Comparison of ENCODE assay signal across 26 cellular contexts in genomic region chr5:154320690-154321089, GRCh38.
DNase-seq lines count a peak whose midpoint lies in the region; ATAC-seq and TF ChIP-seq lines count a peak whose summit lies in the region.
"Had no signal": no experiment of that assay in that cellular context is flagged by ENCODE, and none has a peak within 500 bp of the region (broad histone marks: within the 10 kb centered on the region; RNA-seq: fewer than 3 reads in every experiment).

No MANE protein-coding gene starts in this region.

- H3K4me3 ChIP-seq in right atrium auricular region = no peak overlapping the region
- H3K4me3 ChIP-seq in fibroblast of villous mesenchyme (ENCODE audit: low read depth, low read length) = no peak overlapping the region
- H3K4me3 ChIP-seq: body of pancreas, esophagus muscularis mucosa, K562, thyroid gland had no signal

- peaks cover 39% of the 10 kb centered on the region for H3K4me1 Mint-ChIP-seq in neural crest cell
- H3K4me1 Mint-ChIP-seq: activated naive CD8-positive, alpha-beta T cell treated with anti-CD3 and anti-CD28 coated beads, Interleukin-2, amount 10 ng/mL, durations not matched to agents 7 days and 5 days had no signal

- TF ChIP-seq CTCF in right atrium auricular region (IDR thresholded peaks at IDR 0.05) (no peak), fibroblast of villous mesenchyme (IDR thresholded peaks at IDR 0.05; ENCODE audit: insufficient read depth, low read depth, low read length) (no peak), neural crest cell (conservative IDR thresholded peaks at IDR 0.05) (no peak)

- H3K27ac Mint-ChIP-seq in neural crest cell (ENCODE audit: unreplicated experiment) = peak overlapping the region; percentile 83
- H3K27ac Mint-ChIP-seq: activated CD4-positive, alpha-beta T cell treated with anti-CD3 and anti-CD28 coated beads, Interleukin-2, amount 10 ng/mL, durations not matched to agents 7 days and 5 days; activated naive CD8-positive, alpha-beta T cell treated with anti-CD3 and anti-CD28 coated beads, Interleukin-2, amount 10 ng/mL, durations not matched to agents 7 days and 5 days; CD8-positive, alpha-beta T cell; endodermal cell; HFFc6; stimulated activated naive CD8-positive, alpha-beta T cell treated with anti-CD3 and anti-CD28 coated beads, Interleukin-15, Interleukin-2, amounts not matched to agents 100 ng/mL and 50 ng/mL, for 24 hours had no signal

- peak; percentile 94 for ATAC-seq in Right ventricle myocardium inferior
- ATAC-seq in GM19397 (IDR thresholded peaks at IDR 0.05; ENCODE audit: unreplicated experiment) = no peak
- ATAC-seq: body of pancreas; CD8-positive, alpha-beta T cell; K562; left colon had no signal

- H3K9me3 Mint-ChIP-seq in neural crest cell = no peaks in the 10 kb centered on the region
- H3K9me3 Mint-ChIP-seq: activated CD4-positive, alpha-beta T cell treated with anti-CD3 and anti-CD28 coated beads, Interleukin-2, amount 10 ng/mL, durations not matched to agents 7 days and 5 days; activated naive CD8-positive, alpha-beta T cell treated with anti-CD3 and anti-CD28 coated beads, Interleukin-2, amount 10 ng/mL, durations not matched to agents 7 days and 5 days; CD8-positive, alpha-beta T cell; HFFc6; stimulated activated naive CD8-positive, alpha-beta T cell treated with anti-CD3 and anti-CD28 coated beads, Interleukin-15, Interleukin-2, amounts not matched to agents 100 ng/mL and 50 ng/mL, for 24 hours had no signal

- no peaks in the 10 kb centered on the region for H3K27me3 Mint-ChIP-seq in neural crest cell (ENCODE audit: low read depth)
- H3K27me3 Mint-ChIP-seq: activated CD4-positive, alpha-beta T cell treated with anti-CD3 and anti-CD28 coated beads, Interleukin-2, amount 10 ng/mL, durations not matched to agents 7 days and 5 days; activated naive CD8-positive, alpha-beta T cell treated with anti-CD3 and anti-CD28 coated beads, Interleukin-2, amount 10 ng/mL, durations not matched to agents 7 days and 5 days; stimulated activated naive CD8-positive, alpha-beta T cell treated with anti-CD3 and anti-CD28 coated beads, Interleukin-15, Interleukin-2, amounts not matched to agents 100 ng/mL and 50 ng/mL, for 24 hours had no signal

- intact Hi-C loops in Right ventricle myocardium inferior (cut with DNase I) = no loop called here

- H3K27ac ChIP-seq in right atrium auricular region = no peak overlapping the region
- H3K27ac ChIP-seq: 22Rv1, body of pancreas, esophagus muscularis mucosa, thyroid gland had no signal

- H3K36me3 Mint-ChIP-seq in neural crest cell (ENCODE audit: low read depth) = peaks cover 3% of the 10 kb centered on the region

- no peaks in the 10 kb centered on the region for H3K27me3 ChIP-seq in right atrium auricular region
- H3K27me3 ChIP-seq: body of pancreas, esophagus muscularis mucosa, thyroid gland had no signal

- H3K9me3 ChIP-seq in right atrium auricular region = no peaks in the 10 kb centered on the region
- H3K9me3 ChIP-seq: body of pancreas, esophagus muscularis mucosa, thyroid gland had no signal

- no peaks in the 10 kb centered on the region for H3K36me3 ChIP-seq in right atrium auricular region
- H3K36me3 ChIP-seq: thyroid gland had no signal

- DNase-seq in Right ventricle myocardium inferior (ENCODE audit: missing footprints) (no peak), right atrium auricular region (ENCODE audit: low spot score) (no peak), fibroblast of villous mesenchyme (ENCODE audit: low read depth) (peak; percentile 13), neural crest cell (ENCODE audit: low read depth, low spot score) (no peak), activated gamma-delta T cell treated with Interleukin-2 at 50 U/mL for 16 hours (no peak), NCI-H187 (lab: John Stamatoyannopoulos, UW) (no peak), NCI-H2029 (lab: John Stamatoyannopoulos, UW) (no peak)
- DNase-seq: activated CD4-positive, alpha-beta T cell treated with anti-CD3 and anti-CD28 coated beads, Interleukin-2, amount 10 ng/mL, durations not matched to agents 7 days and 5 days; activated naive CD8-positive, alpha-beta T cell treated with anti-CD3 and anti-CD28 coated beads, Interleukin-2, amount 10 ng/mL, durations not matched to agents 7 days and 5 days; body of pancreas; CD8-positive, alpha-beta T cell; cortex of kidney; DMS153; endodermal cell; glutamatergic neuron; HFFc6; left colon; mesendoderm; NCI-H2107; T-helper 9 cell; thyroid gland had no signal

- H3K4me3 Mint-ChIP-seq in neural crest cell = no peak overlapping the region
- H3K4me3 Mint-ChIP-seq: activated CD4-positive, alpha-beta T cell treated with anti-CD3 and anti-CD28 coated beads, Interleukin-2, amount 10 ng/mL, durations not matched to agents 7 days and 5 days; activated naive CD8-positive, alpha-beta T cell treated with anti-CD3 and anti-CD28 coated beads, Interleukin-2, amount 10 ng/mL, durations not matched to agents 7 days and 5 days; CD8-positive, alpha-beta T cell; endodermal cell; HFFc6; stimulated activated naive CD8-positive, alpha-beta T cell treated with anti-CD3 and anti-CD28 coated beads, Interleukin-15, Interleukin-2, amounts not matched to agents 100 ng/mL and 50 ng/mL, for 24 hours had no signal

- no peaks in the 10 kb centered on the region for H3K4me1 ChIP-seq in right atrium auricular region
